Comparison of ENCODE assay signal across 18 cellular contexts in the genomic region with DNA sequence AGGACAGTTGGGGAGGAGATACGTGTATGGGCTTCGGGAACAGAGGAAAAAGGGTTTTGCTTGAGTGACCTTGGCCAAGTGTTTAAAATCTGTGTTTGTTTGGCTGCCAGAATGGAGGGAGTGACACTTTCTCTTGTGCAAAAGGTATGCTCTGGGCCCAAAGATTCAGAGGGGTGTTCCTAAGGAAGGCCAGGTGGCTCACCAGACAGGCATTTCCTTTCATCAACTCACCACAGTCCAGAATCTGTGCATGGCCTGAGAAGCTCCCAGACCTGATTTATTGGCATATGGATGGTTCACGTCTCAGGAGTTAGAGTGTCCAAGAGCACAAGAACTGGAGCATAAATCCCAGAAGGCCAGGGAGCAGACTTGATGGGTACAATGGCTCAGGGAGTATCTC. TPM values are rescaled to one million over a fixed set of nuclear protein-coding genes. Genes with fewer than 3 reads are reported as not detected.
DNase-seq lines count a peak whose midpoint lies in the region; ATAC-seq and TF ChIP-seq lines count a peak whose summit lies in the region.
"Had no signal": no experiment of that assay in that cellular context is flagged by ENCODE, and none has a peak within 500 bp of the region (broad histone marks: within the 10 kb centered on the region; RNA-seq: fewer than 3 reads in every experiment).

No MANE protein-coding gene starts in this region.

- H3K27ac ChIP-seq in left lung = no peak overlapping the region
- H3K27ac ChIP-seq: KMS-11, SJSA1 had no signal

- no peak overlapping the region for H3K4me3 Mint-ChIP-seq in Caco-2 (ENCODE audit: unreplicated experiment)
- H3K4me3 Mint-ChIP-seq: HFFc6 had no signal

- TF ChIP-seq CTCF in Caco-2 (IDR thresholded peaks at IDR 0.05; ENCODE audit: insufficient read depth in 1 of 2, low read depth in 1 of 2, low read length in 1 of 2, severe bottlenecking in 1 of 2, unreplicated experiment in 1 of 2) = no peak
- TF ChIP-seq CTCF in kidney epithelial cell (IDR thresholded peaks at IDR 0.05; ENCODE audit: insufficient read depth, low read length, poor library complexity, severe bottlenecking) = no peak
- no peak for TF ChIP-seq CTCF in left lung (IDR thresholded peaks at IDR 0.05)

- H3K9me3 ChIP-seq in Caco-2 (no peaks in the 10 kb centered on the region), left lung (no peaks in the 10 kb centered on the region)
- H3K9me3 ChIP-seq: SJSA1 had no signal

- CTCF ChIA-PET in Caco-2 (lab: Charles Lee) = no interaction called here

- no TSS peak for BruUV-seq in Caco-2 (replicated peaks; lab: Mats Ljungman, UMichigan)

- no peaks in the 10 kb centered on the region for H3K27me3 ChIP-seq in Caco-2 (replicated peaks; ENCODE audit: control insufficient read depth, insufficient read depth, low read length)
- peaks cover 2% of the 10 kb centered on the region for H3K27me3 ChIP-seq in kidney epithelial cell (ENCODE audit: control insufficient read depth, insufficient read depth, low read length)
- peaks cover 0 to 20% of the 10 kb centered on the region in 2 donors for H3K27me3 ChIP-seq in left lung

- intact Hi-C loops in Caco-2 (cut with micrococcal nuclease; ENCODE audit: unreplicated experiment) = loop anchor here (10.0 kb wide), 2 partner anchors 236 to 294 kb away; no protein-coding TSS in a partner anchor
- intact Hi-C loops in left lung (cut with DNase I) = no loop called here

- peak overlapping the region; percentile 55 for H3K27ac Mint-ChIP-seq in Caco-2 (ENCODE audit: unreplicated experiment)
- H3K27ac Mint-ChIP-seq: HFFc6 had no signal

- DNase-seq in Caco-2 (no peak), M059J (ENCODE audit: low read depth) (peak; percentile 70), dermis blood vessel endothelial cell (peak; percentile 72), kidney epithelial cell (ENCODE audit: low read depth) (peak; percentile 12), NCI-H146 treated with DMSO at 0.1 percent for 48 hours (lab: John Stamatoyannopoulos, UW; ENCODE audit: unreplicated experiment) (no peak), left lung (no peak), NCI-H774 (lab: John Stamatoyannopoulos, UW) (no peak)
- DNase-seq: AML-193, DMS53, HFFc6, MM.1S, NCI-H1105, NCI-H187, NCI-H446 treated with DMSO at 0.1 percent for 48 hours had no signal

- H3K27me3 Mint-ChIP-seq in Caco-2 (ENCODE audit: insufficient read depth, unreplicated experiment) = no peaks in the 10 kb centered on the region

- H3K4me3 ChIP-seq in Caco-2 (ENCODE audit: low read depth, low read length) (no peak overlapping the region), kidney epithelial cell (ENCODE audit: low read depth, low read length) (no peak overlapping the region), left lung (no peak overlapping the region)
- H3K4me3 ChIP-seq: SJSA1 had no signal

- H3K36me3 ChIP-seq in Caco-2 (ENCODE audit: control insufficient read depth, insufficient read depth, low read length) (no peaks in the 10 kb centered on the region), kidney epithelial cell (ENCODE audit: control insufficient read depth, insufficient read depth, low read length) (no peaks in the 10 kb centered on the region), left lung (no peaks in the 10 kb centered on the region)
- H3K36me3 ChIP-seq: SJSA1 had no signal

- H3K4me1 ChIP-seq in Caco-2 (peaks cover 61% of the 10 kb centered on the region), left lung (peaks cover 0 to 6% of the 10 kb centered on the region in 2 donors)
- H3K4me1 ChIP-seq: SJSA1 had no signal

- H3K9me3 Mint-ChIP-seq in Caco-2 (ENCODE audit: unreplicated experiment) = peaks cover 25% of the 10 kb centered on the region
- H3K9me3 Mint-ChIP-seq: HFFc6 had no signal

- ATAC-seq in left lung (no peak), GM21528 (IDR thresholded peaks at IDR 0.05; ENCODE audit: low FRiP score, unreplicated experiment) (no peak)
- ATAC-seq: HepG2 had no signal

- H3K36me3 Mint-ChIP-seq in Caco-2 (ENCODE audit: insufficient read depth, unreplicated experiment) = no peaks in the 10 kb centered on the region

- POLR2A ChIA-PET in Caco-2 (lab: Charles Lee) = no interaction called here

- H3K4me1 Mint-ChIP-seq in Caco-2 (ENCODE audit: low read depth, unreplicated experiment) = peaks cover 49% of the 10 kb centered on the region

RNA-seq across cellular contexts. Expression of a gene that starts 53.4 kb away (rescaled TPM):
- 84.5 and 87.3 TPM in 2 replicates for total RNA-seq in Caco-2 (2022)
- 17.8 and 19.5 TPM in 2 replicates for total RNA-seq in M059J (2014; rRNA removed; shearing (Covaris generic))
- 31.1 and 49.4 TPM in 2 replicates for total RNA-seq in dermis blood vessel endothelial cell
- total RNA-seq in kidney epithelial cell = 12.9 and 16.4 TPM in 2 replicates
- 10 to 100 TPM; 19.1 to 21.3 TPM for total RNA-seq in left lung

Comparison
In these comparisons a context has a peak if more than half of its experiments do, and no peak if none do; other contexts are left out.
1. DNase-seq: peak in M059J (single experiment), dermis blood vessel endothelial cell (single experiment) and kidney epithelial cell (single experiment); none in Caco-2 (0 of 2), NCI-H146 treated with DMSO at 0.1 percent for 48 hours (single experiment), left lung (0 of 2) and NCI-H774 (single experiment).